ENCODE assay signal across 16 cellular contexts in genomic region chr2:127226132-127226519, GRCh38.
DNase-seq lines count a peak whose midpoint lies in the region; ATAC-seq and TF ChIP-seq lines count a peak whose summit lies in the region.
"Had no signal": no experiment of that assay in that cellular context is flagged by ENCODE, and none has a peak within 500 bp of the region (broad histone marks: within the 10 kb centered on the region; RNA-seq: fewer than 3 reads in every experiment).

No MANE protein-coding gene starts in this region.

- no peak overlapping the region; the same call in 1 of the 2 replicates for H3K4me3 ChIP-seq in ACC112 (ENCODE audit: low read depth, low read length)
- H3K4me3 ChIP-seq in adipocyte (ENCODE audit: low read length), result peak overlapping the region; percentile 6
- H3K4me3 ChIP-seq in muscle layer of duodenum (ENCODE audit: low read depth in 1 of 2, low read length in 2 of 2), result peak overlapping the region; percentile 2 to 17
- H3K4me3 ChIP-seq: testis had no signal

- no peaks in the 10 kb centered on the region for H3K36me3 ChIP-seq in ACC112 (ENCODE audit: insufficient read depth, low read length)
- H3K36me3 ChIP-seq in adipocyte (ENCODE audit: control insufficient read depth, insufficient read depth, low read length, severe bottlenecking), result no peaks in the 10 kb centered on the region
- no peaks in the 10 kb centered on the region for H3K36me3 ChIP-seq in muscle layer of duodenum (ENCODE audit: control insufficient read depth in 1 of 2, insufficient read depth in 2 of 2, low read length in 2 of 2)

- H3K27me3 ChIP-seq in ACC112 (ENCODE audit: insufficient read depth, low read length) (no peaks in the 10 kb centered on the region), adipocyte (replicated peaks; ENCODE audit: control insufficient read depth, insufficient read depth, low read length) (no peaks in the 10 kb centered on the region), muscle layer of duodenum (ENCODE audit: low read depth, low read length) (no peaks in the 10 kb centered on the region)
- H3K27me3 ChIP-seq: testis had no signal

- H3K9ac ChIP-seq in adipocyte (ENCODE audit: low read length), result no peak overlapping the region

- H3K9me3 ChIP-seq in adipocyte (ENCODE audit: control insufficient read depth, low read length) (no peaks in the 10 kb centered on the region), muscle layer of duodenum (ENCODE audit: control insufficient read depth in 1 of 2, low read length in 2 of 2) (peaks cover 0 to 4% of the 10 kb centered on the region in 2 donors)
- H3K9me3 ChIP-seq: testis had no signal

- H2AFZ ChIP-seq in ACC112 (ENCODE audit: low read length, unreplicated experiment), result no peak overlapping the region

- TF ChIP-seq CTCF in GM13977 (IDR thresholded peaks at IDR 0.05; ENCODE audit: extremely low read depth, insufficient read depth, missing control alignments), result no peak

- in situ Hi-C loops in GM13977 (cut with MboI; ENCODE audit: low pct_unique_long_range_greater_than_20kb, low sequenced_read_pairs, unreplicated experiment), result no loop called here

- no peak for DNase-seq in adipocyte (ENCODE audit: low read depth)
- DNase-seq in superior temporal gyrus (ENCODE audit: extremely low spot score), result no peak
- no peak for DNase-seq in GM13977 (ENCODE audit: low spot score)
- DNase-seq: activated CD4-positive, CD25-positive, alpha-beta regulatory T cell; cortex of kidney; midbrain; NCI-H1930; Right ventricle myocardium superior; stimulated activated CD4-positive, alpha-beta T cell treated with anti-CD3 and anti-CD28 coated beads, Interleukin-4, amount 100 ng/mL, for 4 hours; testis had no signal

- no peaks in the 10 kb centered on the region for H3K79me2 ChIP-seq in ACC112 (ENCODE audit: control insufficient read depth, insufficient read depth, low read length, unreplicated experiment)

- ATAC-seq in GM21423 (IDR thresholded peaks at IDR 0.05; ENCODE audit: unreplicated experiment), result peak; percentile 16
- no peak for ATAC-seq in HG02642 (IDR thresholded peaks at IDR 0.05; ENCODE audit: poor library complexity, unreplicated experiment)
- no peak for ATAC-seq in GM21723 (IDR thresholded peaks at IDR 0.05; ENCODE audit: unreplicated experiment)

- H3K4me1 ChIP-seq in ACC112 (ENCODE audit: control insufficient read depth, insufficient read depth, low read length, unreplicated experiment), result peaks cover 15% of the 10 kb centered on the region
- peaks cover 21% of the 10 kb centered on the region for H3K4me1 ChIP-seq in adipocyte (ENCODE audit: control insufficient read depth, insufficient read depth, low read length)
- H3K4me1 ChIP-seq in muscle layer of duodenum (ENCODE audit: control insufficient read depth in 1 of 2, insufficient read depth in 2 of 2, low read length in 2 of 2), result no peaks in the 10 kb centered on the region
- H3K4me1 ChIP-seq: testis had no signal

- H3K27ac ChIP-seq in ACC112 (ENCODE audit: low read depth, low read length) (peak overlapping the region; percentile 11; the same call in 1 of the 2 replicates), muscle layer of duodenum (ENCODE audit: low read length) (no peak overlapping the region)
- H3K27ac ChIP-seq: HL-60, testis had no signal
